Comparison of ENCODE assay signal across 12 cellular contexts in the genomic region with DNA sequence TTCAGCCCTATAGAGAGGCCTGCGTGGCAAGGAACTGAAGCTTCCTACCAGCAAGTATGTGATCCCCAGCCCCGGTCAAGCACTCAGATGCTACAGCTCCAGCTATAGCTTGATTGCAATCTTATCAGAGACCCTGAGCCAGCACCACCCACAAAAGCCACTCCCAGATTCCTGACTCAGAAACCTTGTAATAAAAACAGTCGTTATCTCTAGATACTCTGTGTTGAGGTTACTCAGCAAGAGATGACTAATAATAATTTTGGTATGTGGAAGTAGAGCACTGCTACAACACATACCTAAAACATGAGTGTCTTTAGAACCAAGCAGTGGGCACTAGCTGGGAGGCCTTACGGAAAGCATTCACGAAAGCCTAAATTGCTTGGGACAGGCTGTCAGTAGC.
DNase-seq lines count a peak whose midpoint lies in the region; ATAC-seq and TF ChIP-seq lines count a peak whose summit lies in the region.
"Had no signal": no experiment of that assay in that cellular context is flagged by ENCODE, and none has a peak within 500 bp of the region (broad histone marks: within the 10 kb centered on the region; RNA-seq: fewer than 3 reads in every experiment).

No MANE protein-coding gene starts in this region.

- no peak overlapping the region for H3K14ac ChIP-seq in mesenchymal stem cell (ENCODE audit: low read length in 2 of 2)

- 48% methylated on average over 4 of the region's 5 CpGs for WGBS in mesenchymal stem cell

- TF ChIP-seq RAD21 in HCT116 (IDR thresholded peaks at IDR 0.05; ENCODE audit: low read depth) = peak; percentile 24; the same call in 1 of the 2 replicates

- CTCF ChIA-PET in HCT116 (lab: Charles Lee) = no interaction called here

- H3K4me2 ChIP-seq in HCT116 (ENCODE audit: low read length) (peak overlapping the region; percentile 60), mesenchymal stem cell (ENCODE audit: low read length, poor library complexity, severe bottlenecking) (no peak overlapping the region)
- H3K4me2 ChIP-seq: hepatocyte had no signal

- no peak overlapping the region for H2BK120ac ChIP-seq in mesenchymal stem cell (ENCODE audit: low read depth, low read length)

- H2AFZ ChIP-seq in ACC112 (ENCODE audit: low read length, unreplicated experiment) (no peak overlapping the region), HCT116 (ENCODE audit: low read depth, low read length, poor library complexity, severe bottlenecking) (peak overlapping the region; percentile 26), mesenchymal stem cell (ENCODE audit: low read depth, low read length) (no peak overlapping the region)
- H2AFZ ChIP-seq: hepatocyte had no signal

- no peaks in the 10 kb centered on the region for H3K9me2 ChIP-seq in HCT116 (ENCODE audit: insufficient read depth)

- H2BK15ac ChIP-seq in mesenchymal stem cell (ENCODE audit: low read depth, poor library complexity, severe bottlenecking) = no peak overlapping the region

- H3K36me3 ChIP-seq in ACC112 (ENCODE audit: insufficient read depth, low read length) (no peaks in the 10 kb centered on the region), HCT116 (ENCODE audit: control insufficient read depth in 1 of 2, insufficient read depth in 2 of 2, low read length in 2 of 2) (no peaks in the 10 kb centered on the region), mesenchymal stem cell (ENCODE audit: control insufficient read depth in 1 of 2, insufficient read depth in 2 of 2, low read depth in 1 of 2, low read length in 2 of 2) (no peaks in the 10 kb centered on the region)

- POLR2A ChIA-PET in HCT116 (lab: Charles Lee) = no interaction called here

- TF ChIP-seq CTCF in HCT116 (IDR thresholded peaks at IDR 0.05 in 2 of 3, conservative IDR thresholded peaks at IDR 0.05 in 1 of 3; ENCODE audit: borderline replicate concordance in 1 of 3, insufficient read depth in 1 of 3, low read depth in 2 of 3, low read length in 2 of 3) = no peak

- H3K9ac ChIP-seq in HCT116 (ENCODE audit: low read length) = 0 out of 2 replicates have a peak overlapping the region, but pooled peaks have one; percentile 25
- H3K9ac ChIP-seq in mesenchymal stem cell (ENCODE audit: low read length) = no peak overlapping the region

- H3K79me2 ChIP-seq in ACC112 (ENCODE audit: control insufficient read depth, insufficient read depth, low read length, unreplicated experiment) = no peaks in the 10 kb centered on the region
- no peaks in the 10 kb centered on the region for H3K79me2 ChIP-seq in HCT116 (ENCODE audit: insufficient read depth, low read length)
- H3K79me2 ChIP-seq: hepatocyte had no signal

- intact Hi-C loops in HCT116 (cut with micrococcal nuclease) = no loop called here

- no peak overlapping the region for H3K27ac Mint-ChIP-seq in activated naive CD4-positive, alpha-beta T cell treated with anti-CD3 and anti-CD28 coated beads, Interleukin-2, amount 50 U/mL, for 72 hours
- H3K27ac Mint-ChIP-seq: IgD-negative memory B cell, natural killer cell had no signal

- H3K27ac ChIP-seq in ACC112 (ENCODE audit: low read depth, low read length) = 0 out of 2 replicates have a peak overlapping the region, but pooled peaks have one; percentile 33
- H3K27ac ChIP-seq in HCT116 (ENCODE audit: low read depth, low read length) = peak overlapping the region; percentile 37; the same call in 1 of the 2 replicates
- H3K27ac ChIP-seq in mesenchymal stem cell (ENCODE audit: low read length, poor library complexity, severe bottlenecking) = no peak overlapping the region
- H3K27ac ChIP-seq: hepatocyte had no signal

- H3K79me1 ChIP-seq in mesenchymal stem cell (replicated peaks; ENCODE audit: low read length, poor library complexity, severe bottlenecking) = no peaks in the 10 kb centered on the region

- no peak overlapping the region for H2BK5ac ChIP-seq in mesenchymal stem cell (ENCODE audit: low read depth, low read length, poor library complexity, severe bottlenecking)

- H3K9me3 ChIP-seq in HCT116 (ENCODE audit: control insufficient read depth in 1 of 2, insufficient read depth in 1 of 2, low read depth in 1 of 2, low read length in 2 of 2) (peaks cover 0 to 6% of the 10 kb centered on the region in 2 experiments; a peak in 1 of 4 replicates), mesenchymal stem cell (ENCODE audit: control insufficient read depth, low read length) (peaks cover 9% of the 10 kb centered on the region)

- no TSS peak for BruUV-seq in HCT116 (replicated peaks; lab: Mats Ljungman, UMichigan)

- H3K4me3 ChIP-seq in ACC112 (ENCODE audit: low read depth, low read length) (no peak overlapping the region), HCT116 (replicated peaks in 1 of 2; ENCODE audit: low read depth in 1 of 2, low read length in 2 of 2) (peak overlapping the region in 1 of 2 experiments; percentile 3; a peak in 1 of 4 replicates), mesenchymal stem cell (ENCODE audit: insufficient read depth in 1 of 2, low read depth in 1 of 2, low read length in 2 of 2) (no peak overlapping the region)
- H3K4me3 ChIP-seq: hepatocyte had no signal

- peak; percentile 96 for ATAC-seq in HCT116
- peak; percentile 81 to 86 for ATAC-seq in activated naive CD4-positive, alpha-beta T cell treated with anti-CD3 and anti-CD28 coated beads, Interleukin-2, amount 50 U/mL, for 72 hours
- no peak for ATAC-seq in GM18873 (IDR thresholded peaks at IDR 0.05; ENCODE audit: low FRiP score, unreplicated experiment)
- ATAC-seq: natural killer cell had no signal

- H4K8ac ChIP-seq in mesenchymal stem cell (ENCODE audit: low read length) = no peak overlapping the region

- RAD21 ChIA-PET in HCT116 (lab: Charles Lee; ENCODE audit: low non-redundant PET in 1 of 2, low total read pairs in 2 of 2, uncharacterized antibody in 2 of 2, unreplicated experiment in 2 of 2) = no interaction called here

- peaks cover 0 to 5% of the 10 kb centered on the region in 2 donors for H3K36me3 Mint-ChIP-seq in activated naive CD4-positive, alpha-beta T cell treated with anti-CD3 and anti-CD28 coated beads, Interleukin-2, amount 50 U/mL, for 72 hours
- H3K36me3 Mint-ChIP-seq: natural killer cell had no signal

- no peaks in the 10 kb centered on the region for H4K20me1 ChIP-seq in HCT116 (ENCODE audit: insufficient read depth)

- no peak overlapping the region for H3K23ac ChIP-seq in mesenchymal stem cell (ENCODE audit: low read length in 2 of 2)

- H3K4me1 ChIP-seq in ACC112 (ENCODE audit: control insufficient read depth, insufficient read depth, low read length, unreplicated experiment) (peaks cover 5% of the 10 kb centered on the region), HCT116 (ENCODE audit: control insufficient read depth in 1 of 2, insufficient read depth in 2 of 2, low read length in 2 of 2) (peaks cover 7 to 17% of the 10 kb centered on the region in 2 experiments), mesenchymal stem cell (ENCODE audit: control insufficient read depth, insufficient read depth, low read depth, low read length) (no peaks in the 10 kb centered on the region)

- no peak overlapping the region for H3K4ac ChIP-seq in mesenchymal stem cell (ENCODE audit: low read depth in 1 of 2, low read length in 2 of 2)

- no peak for TF ChIP-seq POLR2A in HCT116 (IDR thresholded peaks at IDR 0.05; ENCODE audit: borderline replicate concordance, extremely low read depth, insufficient read depth, insufficient read length)

- H3K18ac ChIP-seq in mesenchymal stem cell (ENCODE audit: low read depth in 1 of 2, low read length in 2 of 2) = no peak overlapping the region

- no peaks in the 10 kb centered on the region for H3K9me3 Mint-ChIP-seq in activated naive CD4-positive, alpha-beta T cell treated with anti-CD3 and anti-CD28 coated beads, Interleukin-2, amount 50 U/mL, for 72 hours

- DNase-seq in HCT116 (ENCODE audit: low read depth, low spot score) (peak; percentile 77), mesenchymal stem cell (peak; percentile 27), NCI-H2196 (lab: John Stamatoyannopoulos, UW; ENCODE audit: unreplicated experiment) (no peak), DMS 273 treated with DMSO at 0.1 percent for 48 hours (lab: John Stamatoyannopoulos, UW) (no peak), activated gamma-delta T cell (lab: John Stamatoyannopoulos, UW) (no peak)
- no peak for DNase-seq in activated naive CD4-positive, alpha-beta T cell treated with anti-CD3 and anti-CD28 coated beads, Interleukin-2, amount 50 U/mL, for 72 hours (ENCODE audit: low spot score in 2 of 2)
- DNase-seq: central memory CD4-positive, alpha-beta T cell; natural killer cell had no signal

- H2AK5ac ChIP-seq in mesenchymal stem cell (ENCODE audit: low read length, severe bottlenecking) = no peak overlapping the region

- H4K91ac ChIP-seq in mesenchymal stem cell (ENCODE audit: low read length) = no peak overlapping the region

- H2BK12ac ChIP-seq in mesenchymal stem cell (ENCODE audit: low read length in 2 of 2) = no peak overlapping the region

- H3K27me3 ChIP-seq in ACC112 (ENCODE audit: insufficient read depth, low read length) = peaks cover 23% of the 10 kb centered on the region; the same call in 1 of the 2 replicates
- no peaks in the 10 kb centered on the region for H3K27me3 ChIP-seq in HCT116 (ENCODE audit: insufficient read depth, low read length)
- peaks cover 2 to 22% of the 10 kb centered on the region in 2 experiments for H3K27me3 ChIP-seq in mesenchymal stem cell (ENCODE audit: control insufficient read depth in 1 of 2, insufficient read depth in 1 of 2, low read length in 2 of 2)
- H3K27me3 ChIP-seq: hepatocyte had no signal

TF ChIP-seq in HCT116, 20 proteins besides CTCF, POLR2A, EP300 and RAD21:
- no peak for TF ChIP-seq TCF7L2 (IDR thresholded peaks at IDR 0.05; ENCODE audit: borderline replicate concordance, extremely low read depth, insufficient read depth, insufficient read length)
- no peak for TF ChIP-seq ZNF274 (IDR thresholded peaks at IDR 0.05; ENCODE audit: low read depth, low read length)
- peak; percentile 36; the same call in 1 of the 2 replicates for TF ChIP-seq SIN3A (IDR thresholded peaks at IDR 0.05; ENCODE audit: low read depth)
- 0 out of 2 replicates have a peak, but pooled peaks have one; percentile 46 for TF ChIP-seq SRF (IDR thresholded peaks at IDR 0.05; ENCODE audit: low read depth)
- peak; percentile 85 for TF ChIP-seq FOSL1 (IDR thresholded peaks at IDR 0.05; ENCODE audit: low read depth)
- no peak for TF ChIP-seq POLR2AphosphoS5 (IDR thresholded peaks at IDR 0.05; ENCODE audit: low read depth, low read length)
- peak; percentile 72 for TF ChIP-seq SP1 (IDR thresholded peaks at IDR 0.05; ENCODE audit: low read depth)
- TF ChIP-seq ELF1 (IDR thresholded peaks at IDR 0.05; ENCODE audit: borderline replicate concordance, low read depth) = no peak
- peak; percentile 84 for TF ChIP-seq JUND (IDR thresholded peaks at IDR 0.05)
- TF ChIP-seq CBX3 (IDR thresholded peaks at IDR 0.05; ENCODE audit: low read depth) = peak; percentile 82

Comparison
In these comparisons a context has a peak if more than half of its experiments do, and no peak if none do; other contexts are left out.
1. DNase-seq: peak in HCT116 (single experiment) and mesenchymal stem cell (single experiment); none in activated naive CD4-positive, alpha-beta T cell treated with anti-CD3 and anti-CD28 coated beads, Interleukin-2, amount 50 U/mL, for 72 hours (0 of 2), NCI-H2196 (single experiment), DMS 273 treated with DMSO at 0.1 percent for 48 hours (single experiment) and activated gamma-delta T cell (single experiment).